Comparison of ENCODE assay signal across 11 cellular contexts in genomic region chr11:67264886-67265632, GRCh38. TPM values are rescaled to one million over a fixed set of nuclear protein-coding genes. Genes with fewer than 3 reads are reported as not detected.
DNase-seq lines count a peak whose midpoint lies in the region; ATAC-seq, FAIRE-seq and TF ChIP-seq lines count a peak whose summit lies in the region.
"Had no signal": no experiment of that assay in that cellular context is flagged by ENCODE, and none has a peak within 500 bp of the region (broad histone marks: within the 10 kb centered on the region; RNA-seq: fewer than 3 reads in every experiment).

No MANE protein-coding gene starts in this region.

- peaks cover 12% of the 10 kb centered on the region for H3K36me3 ChIP-seq in CD4-positive, alpha-beta memory T cell (ENCODE audit: insufficient read depth, low read length)
- H3K36me3 ChIP-seq in Peyer's patch (peaks cover 0 to 6% (median 0%) of the 10 kb centered on the region in 3 donors), bronchial epithelial cell (ENCODE audit: control insufficient read depth, insufficient read depth, low read length) (peaks cover 13% of the 10 kb centered on the region), neutrophil (peaks cover 29% of the 10 kb centered on the region), smooth muscle cell (ENCODE audit: low read depth) (no peaks in the 10 kb centered on the region)

- H3F3A ChIP-seq in smooth muscle cell (ENCODE audit: low read depth), result peaks cover 5% of the 10 kb centered on the region

- no peak overlapping the region for H3K4me2 ChIP-seq in smooth muscle cell

- H3K9me3 ChIP-seq in CD4-positive, alpha-beta memory T cell (ENCODE audit: control insufficient read depth in 1 of 2, low read length in 2 of 2), result no peaks in the 10 kb centered on the region
- H3K9me3 ChIP-seq in Peyer's patch (no peaks in the 10 kb centered on the region), neutrophil (no peaks in the 10 kb centered on the region), smooth muscle cell (replicated peaks; ENCODE audit: low read depth) (no peaks in the 10 kb centered on the region)

- H3K4me1 Mint-ChIP-seq in CD4-positive, alpha-beta memory T cell, result peaks cover 29 to 80% (median 44%) of the 10 kb centered on the region in 4 donors

- no peak overlapping the region for H2AFZ ChIP-seq in smooth muscle cell (ENCODE audit: low read depth)

- no peak for TF ChIP-seq POLR2A in Peyer's patch (IDR thresholded peaks at IDR 0.05)

- no peak for FAIRE-seq in bronchial epithelial cell (lab: Jason Lieb, UNC)

- 93% methylated on average over 6 of the region's 6 CpGs for WGBS in smooth muscle cell (ENCODE audit: low lambda C conversion rate)

- H4K20me1 ChIP-seq in smooth muscle cell (ENCODE audit: low read depth), result peaks cover 27% of the 10 kb centered on the region

- POLR2A ChIA-PET in CD4-positive, alpha-beta memory T cell (lab: Charles Lee; ENCODE audit: partially characterized antibody), result interaction anchor here (0.9 to 17.3 kb wide), 5 partner anchors 11 to 88 kb away, joined by 3 to 1163 read pairs (median 23); partner anchors contain the start of genes ANKRD13D and SSH3

- peak overlapping the region; percentile 73 to 94 (median 80) for H3K27ac Mint-ChIP-seq in CD4-positive, alpha-beta memory T cell

- peaks cover 0 to 5% of the 10 kb centered on the region in 2 donors for H3K27me3 Mint-ChIP-seq in CD4-positive, alpha-beta memory T cell

- H3K36me3 Mint-ChIP-seq in CD4-positive, alpha-beta memory T cell, result peaks cover 19 to 28% of the 10 kb centered on the region in 2 donors

- peaks cover 40% of the 10 kb centered on the region for H3K79me2 ChIP-seq in smooth muscle cell (ENCODE audit: low read depth)

- H3K27me3 ChIP-seq in CD4-positive, alpha-beta memory T cell (ENCODE audit: insufficient read depth, low read length), result no peaks in the 10 kb centered on the region
- H3K27me3 ChIP-seq in Peyer's patch (no peaks in the 10 kb centered on the region), bronchial epithelial cell (ENCODE audit: control insufficient read depth, insufficient read depth, low read length) (no peaks in the 10 kb centered on the region), neutrophil (peaks cover 21% of the 10 kb centered on the region), smooth muscle cell (ENCODE audit: low read depth) (no peaks in the 10 kb centered on the region)

- H3K9ac ChIP-seq in smooth muscle cell (ENCODE audit: low read depth), result no peak overlapping the region

- H3K27ac ChIP-seq in CD4-positive, alpha-beta memory T cell (ENCODE audit: low read depth, low read length), result no peak overlapping the region
- no peak overlapping the region for H3K27ac ChIP-seq in Peyer's patch
- H3K27ac ChIP-seq in neutrophil, result peak overlapping the region; percentile 99
- H3K27ac ChIP-seq in smooth muscle cell (ENCODE audit: low read depth), result no peak overlapping the region

- peaks cover 53% of the 10 kb centered on the region for H3K4me1 ChIP-seq in CD4-positive, alpha-beta memory T cell (ENCODE audit: insufficient read depth, low read length)
- H3K4me1 ChIP-seq in Peyer's patch, result peaks cover 15 to 54% (median 41%) of the 10 kb centered on the region in 4 donors
- H3K4me1 ChIP-seq in neutrophil (ENCODE audit: control insufficient read depth in 1 of 2, insufficient read depth in 1 of 2, low read depth in 1 of 2, low read length in 1 of 2), result peaks cover 58 to 61% of the 10 kb centered on the region in 2 experiments
- H3K4me1 ChIP-seq in smooth muscle cell (ENCODE audit: low read depth), result peaks cover 10% of the 10 kb centered on the region

- no peak overlapping the region for H3K4me3 ChIP-seq in CD4-positive, alpha-beta memory T cell (ENCODE audit: low read length in 2 of 2)
- H3K4me3 ChIP-seq in Peyer's patch (no peak overlapping the region), bronchial epithelial cell (ENCODE audit: low read depth, low read length) (no peak overlapping the region), neutrophil (ENCODE audit: low read depth in 1 of 2, low read length in 1 of 2) (no peak overlapping the region), smooth muscle cell (no peak overlapping the region)

- no peaks in the 10 kb centered on the region for H3K9me3 Mint-ChIP-seq in CD4-positive, alpha-beta memory T cell

- no peak for TF ChIP-seq CTCF in Peyer's patch (IDR thresholded peaks at IDR 0.05)
- TF ChIP-seq CTCF in bronchial epithelial cell (IDR thresholded peaks at IDR 0.05; ENCODE audit: insufficient read depth, low read length, severe bottlenecking), result no peak
- TF ChIP-seq CTCF in neutrophil (IDR thresholded peaks at IDR 0.05), result no peak
- TF ChIP-seq CTCF in smooth muscle cell (IDR thresholded peaks at IDR 0.05; ENCODE audit: borderline replicate concordance, insufficient read depth, poor library complexity, severe bottlenecking), result no peak

- peak in 1 of 5 donors; percentile 41 for DNase-seq in CD4-positive, alpha-beta memory T cell
- DNase-seq in Peyer's patch (peak in 2 of 3 donors; percentile 44 to 46), bronchial epithelial cell (ENCODE audit: low read depth) (peak; percentile 82), NAMALWA (ENCODE audit: low spot score) (no peak), smooth muscle cell (lab: John Stamatoyannopoulos, UW; ENCODE audit: unreplicated experiment) (no peak), NCI-H2029 (lab: John Stamatoyannopoulos, UW) (no peak)
- DNase-seq: NCI-H1930; stimulated activated CD4-positive, alpha-beta T cell treated with anti-CD3 and anti-CD28 coated beads, Interleukin-2, amount 100 ng/mL, for 24 hours; T-helper 9 cell had no signal

- H3K4me3 Mint-ChIP-seq in CD4-positive, alpha-beta memory T cell, result peak overlapping the region; percentile 54 to 86 (median 80)

- intact Hi-C loops in CD4-positive, alpha-beta memory T cell (cut with micrococcal nuclease), result loop anchor here (5.0 kb wide), 1 partner anchor 107 kb away; the partner anchor contains the start of gene CLCF1

- no peak for ATAC-seq in HG02981 (IDR thresholded peaks at IDR 0.05; ENCODE audit: unreplicated experiment)

- CTCF ChIA-PET in CD4-positive, alpha-beta memory T cell (lab: Charles Lee; ENCODE audit: partially characterized antibody), result interaction anchor here (0.9 to 4.8 kb wide), 6 partner anchors 24 to 86 kb away, joined by 3 to 155 read pairs (median 4); partner anchors contain the start of gene ANKRD13D

RNA-seq across cellular contexts. Expression of gene GRK2, which starts 1.2 kb away (rescaled TPM):
- 100 to 1,000 TPM; 299 to 310 TPM for total RNA-seq in CD4-positive, alpha-beta memory T cell
- 10 to 100 TPM; 12.8 to 63.7 TPM for polyA plus RNA-seq in CD4-positive, alpha-beta memory T cell
- 100 to 1,000 TPM; 103 to 276 (median 163) TPM for total RNA-seq in Peyer's patch
- 55.0 and 77.4 TPM in 2 replicates for total RNA-seq in bronchial epithelial cell
- 18.5 and 22.2 TPM in 2 replicates for total RNA-seq in smooth muscle cell
- polyA plus RNA-seq in smooth muscle cell, result 38.9 and 42.5 TPM in 2 replicates

RNA-seq across cellular contexts. Expression of gene ANKRD13D, which starts 24.0 kb away (rescaled TPM):
- 100 to 1,000 TPM; 244 to 247 TPM for total RNA-seq in CD4-positive, alpha-beta memory T cell
- polyA plus RNA-seq in CD4-positive, alpha-beta memory T cell, result 10 to 100 TPM; 12.0 to 31.3 TPM
- total RNA-seq in Peyer's patch (10 to 100 TPM; 25.4 to 97.4 (median 41.5) TPM), bronchial epithelial cell (22.4 and 42.8 TPM in 2 replicates), smooth muscle cell (29.3 and 34.7 TPM in 2 replicates)
- 52.0 and 63.2 TPM in 2 replicates for polyA plus RNA-seq in smooth muscle cell

RNA-seq across cellular contexts. Expression of gene SSH3, which starts 38.3 kb away (rescaled TPM):
- 10 to 100 TPM; 22.5 to 26.3 TPM for total RNA-seq in CD4-positive, alpha-beta memory T cell
- polyA plus RNA-seq in CD4-positive, alpha-beta memory T cell, result 1 to 10 TPM in 1 of 2 donors, under 1 TPM in 1; 0.79 to 6.5 TPM
- total RNA-seq in Peyer's patch (100 to 1,000 TPM in 2 of 4 donors, 10 to 100 TPM in 2; 55.9 to 128 (median 99.9) TPM), bronchial epithelial cell (32.0 and 35.0 TPM in 2 replicates), smooth muscle cell (14.9 and 23.9 TPM in 2 replicates)
- polyA plus RNA-seq in smooth muscle cell, result 29.3 and 47.5 TPM in 2 replicates

Comparison
In these comparisons a context has a peak if more than half of its experiments do, and no peak if none do; other contexts are left out.
1. DNase-seq: peak in Peyer's patch (2 of 3) and bronchial epithelial cell (single experiment); none in NAMALWA (single experiment), smooth muscle cell (single experiment) and NCI-H2029 (single experiment).